Comparison of ENCODE assay signal across 8 cellular contexts in the genomic region with DNA sequence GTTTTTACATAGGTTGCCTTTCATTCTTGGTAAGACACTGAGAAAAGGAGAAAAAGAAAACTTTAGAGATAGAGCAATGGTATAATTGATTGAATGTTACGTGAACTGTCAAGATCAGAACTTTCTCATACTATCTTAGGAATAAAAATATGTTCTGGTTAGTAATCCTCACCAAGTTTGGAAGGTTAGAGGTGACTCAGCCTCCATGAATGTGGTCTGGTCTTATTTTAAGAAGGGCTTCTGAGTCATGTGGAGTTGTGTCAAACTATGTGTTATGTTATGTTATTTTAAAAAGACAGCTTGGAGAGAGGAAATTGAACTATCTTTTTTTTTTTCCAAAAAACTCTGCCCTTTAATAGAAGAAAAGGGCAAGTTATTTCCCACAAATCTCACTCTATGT.
A peak's percentile ranks its signal among the peaks of the same experiment; 100 is the strongest.
DNase-seq lines count a peak whose midpoint lies in the region; ATAC-seq and TF ChIP-seq lines count a peak whose summit lies in the region.

No MANE protein-coding gene starts in this region.

- no peaks in the 10 kb centered on the region for H3K4me1 ChIP-seq in mucosa of rectum (ENCODE audit: control insufficient read depth in 2 of 2, insufficient read depth in 2 of 2, low read length in 2 of 2)

- CTCF ChIA-PET in AG04450 (lab: Charles Lee) = interaction anchor here (1.0 kb wide), 1 partner anchor 524 kb away, joined by 3 read pairs; no protein-coding TSS in a partner anchor

- H3K27ac ChIP-seq in AG04450 (ENCODE audit: low read depth, low read length) (no peak overlapping the region), cingulate gyrus (ENCODE audit: low read depth, low read length) (peak overlapping the region; percentile 49), mucosa of rectum (ENCODE audit: low read depth in 2 of 2, low read length in 2 of 2) (peak overlapping the region; percentile 39 to 63)

- H3K36me3 ChIP-seq in mucosa of rectum (ENCODE audit: control insufficient read depth in 2 of 2, insufficient read depth in 2 of 2, low read length in 2 of 2) = no peaks in the 10 kb centered on the region

- H3K9me3 ChIP-seq in AG04450 (ENCODE audit: control insufficient read depth, insufficient read depth, low read length) (no peaks in the 10 kb centered on the region), mucosa of rectum (ENCODE audit: control insufficient read depth in 2 of 2, low read length in 2 of 2) (no peaks in the 10 kb centered on the region)

- TF ChIP-seq CTCF in AG04450 (IDR thresholded peaks at IDR 0.05; ENCODE audit: low read depth, low read length) = no peak

- no peak overlapping the region for H3K9ac ChIP-seq in mucosa of rectum (ENCODE audit: low read depth in 1 of 2, low read length in 2 of 2)

- POLR2A ChIA-PET in AG04450 (lab: Yijun Ruan, JAX) = interaction anchor here (0.6 to 1.8 kb wide), 4 partner anchors 10 to 468 kb away, joined by 3 to 4 read pairs (median 4); a partner anchor contains a TSS

- DNase-seq in AG04450 (ENCODE audit: low read depth, low spot score) (peak; percentile 97), M059J (ENCODE audit: low read depth) (peak; percentile 94), NCI-H1694 treated with DMSO at 0.1 percent for 48 hours (lab: John Stamatoyannopoulos, UW) (no peak), SHP77 treated with DMSO at 0.1 percent for 48 hours (lab: John Stamatoyannopoulos, UW) (no peak), NCI-H345 treated with DMSO at 0.1 percent for 48 hours (lab: John Stamatoyannopoulos, UW; ENCODE audit: unreplicated experiment) (no peak)

- no peaks in the 10 kb centered on the region for H3K27me3 ChIP-seq in AG04450 (ENCODE audit: control insufficient read depth, insufficient read depth, low read length)
- H3K27me3 ChIP-seq in mucosa of rectum (ENCODE audit: control insufficient read depth in 2 of 2, insufficient read depth in 2 of 2, low read length in 2 of 2) = no peaks in the 10 kb centered on the region

- no peak overlapping the region for H3K4me3 ChIP-seq in AG04450 (ENCODE audit: low read depth, low read length)
- peak overlapping the region in 1 of 2 donors; percentile 15 for H3K4me3 ChIP-seq in mucosa of rectum (ENCODE audit: low read length in 2 of 2)

- no peak for ATAC-seq in GM19351 (IDR thresholded peaks at IDR 0.05; ENCODE audit: unreplicated experiment)

Comparison
In these comparisons a context has a peak if more than half of its experiments do, and no peak if none do; other contexts are left out.
1. DNase-seq: peak in AG04450 (single experiment) and M059J (single experiment); none in NCI-H1694 treated with DMSO at 0.1 percent for 48 hours (single experiment), SHP77 treated with DMSO at 0.1 percent for 48 hours (single experiment) and NCI-H345 treated with DMSO at 0.1 percent for 48 hours (single experiment).